3 cellular contexts compared by ENCODE assay signal in genomic region chr3:14028122-14028521, GRCh38.
TF ChIP-seq lines count a peak whose summit lies in the region.

No MANE protein-coding gene starts in this region.

TF ChIP-seq in A549, 52 proteins besides CTCF, POLR2A, EP300 and RAD21:
- peak; percentile 60 for TF ChIP-seq MAFK (IDR thresholded peaks at IDR 0.05; ENCODE audit: partially characterized antibody)

TF ChIP-seq in K562, 482 proteins besides CTCF, POLR2A, EP300 and RAD21 (continued from another document):
- TF ChIP-seq C11orf30 (IDR thresholded peaks at IDR 0.05; ENCODE audit: low read depth), result peak; percentile 48; the same call in 1 of the 2 replicates

TF ChIP-seq in HepG2, 621 proteins besides CTCF, POLR2A, EP300 and RAD21:
- TF ChIP-seq MAFF (IDR thresholded peaks at IDR 0.05; ENCODE audit: low read depth, low read length), result 0 out of 2 replicates have a peak, but pooled peaks have one; percentile 10
- peak in 1 of 2 experiments; percentile 38; a peak in 1 of 4 replicates for TF ChIP-seq MAFK (conservative IDR thresholded peaks at IDR 0.05 in 1 of 2, IDR thresholded peaks at IDR 0.05 in 1 of 2; ENCODE audit: low read length in 2 of 2)
